In the genomic region with DNA sequence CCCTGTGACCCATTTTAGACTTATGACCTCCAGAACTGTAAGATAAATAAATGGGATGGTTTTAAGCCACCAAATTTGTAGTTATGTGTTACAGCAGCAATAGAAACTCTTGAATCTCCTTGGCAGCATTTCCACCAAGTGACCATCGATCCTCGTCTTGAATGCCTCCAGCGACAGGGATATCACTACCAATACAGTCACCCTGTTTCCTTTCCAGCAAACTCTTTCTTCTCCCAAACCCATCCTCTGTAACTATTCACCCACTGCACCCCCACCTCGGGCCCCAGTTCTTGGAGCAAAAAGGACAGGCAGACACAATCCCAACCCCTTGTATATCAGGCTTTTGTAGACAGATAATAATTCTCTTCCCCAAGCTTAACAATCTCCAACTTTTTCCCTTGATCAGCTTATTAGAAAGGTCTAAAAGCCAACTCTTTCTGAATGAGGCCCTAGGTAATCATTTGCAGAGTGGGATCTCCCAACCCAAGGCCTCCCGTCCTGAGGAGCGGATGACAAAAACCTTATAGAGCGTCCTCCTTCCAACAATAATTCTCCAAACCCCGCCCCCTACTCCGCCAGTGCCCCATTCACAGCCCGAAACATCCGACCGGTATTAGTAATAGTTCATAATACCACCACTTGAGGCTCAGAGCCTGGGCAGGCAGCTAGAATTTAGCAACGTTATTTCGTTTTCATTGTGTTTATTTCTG, we compare ENCODE assay signal across 8 cellular contexts. TPM values are rescaled to one million over a fixed set of nuclear protein-coding genes. Genes with fewer than 3 reads are reported as not detected.
DNase-seq lines count a peak whose midpoint lies in the region; ATAC-seq and TF ChIP-seq lines count a peak whose summit lies in the region.

No MANE protein-coding gene starts in this region.

- no peaks in the 10 kb centered on the region for H3K36me3 Mint-ChIP-seq in memory B cell
- no peaks in the 10 kb centered on the region for H3K36me3 Mint-ChIP-seq in type B pancreatic cell

- no peaks in the 10 kb centered on the region for H3K9me3 Mint-ChIP-seq in memory B cell
- no peaks in the 10 kb centered on the region for H3K9me3 Mint-ChIP-seq in type B pancreatic cell

- DNase-seq in AG20443 (ENCODE audit: low spot score) (peak; percentile 63), NCI-H69 (lab: John Stamatoyannopoulos, UW) (peak; percentile 65), caudate nucleus (lab: John Stamatoyannopoulos, UW) (peak in 3 of 61 donors; percentile 62 to 79 (median 63)), memory B cell (ENCODE audit: low spot score in 2 of 2) (no peak), type B pancreatic cell (ENCODE audit: extremely low spot score, unreplicated experiment) (no peak), inferior parietal cortex (ENCODE audit: extremely low spot score) (no peak)

- H3K27ac Mint-ChIP-seq in memory B cell, result no peak overlapping the region
- no peak overlapping the region for H3K27ac Mint-ChIP-seq in type B pancreatic cell

- H3K27ac ChIP-seq in caudate nucleus (ENCODE audit: low read depth, low read length), result peak overlapping the region; percentile 91

- peak; percentile 71 for TF ChIP-seq CTCF in type B pancreatic cell (conservative IDR thresholded peaks at IDR 0.05)

- H3K27me3 Mint-ChIP-seq in memory B cell, result no peaks in the 10 kb centered on the region
- no peaks in the 10 kb centered on the region for H3K27me3 Mint-ChIP-seq in type B pancreatic cell

- H3K4me3 Mint-ChIP-seq in memory B cell (no peak overlapping the region), type B pancreatic cell (no peak overlapping the region)

- H3K4me1 Mint-ChIP-seq in memory B cell (peaks cover 14% of the 10 kb centered on the region), type B pancreatic cell (ENCODE audit: unreplicated experiment) (no peaks in the 10 kb centered on the region)

- ATAC-seq in GM18517 (IDR thresholded peaks at IDR 0.05; ENCODE audit: unreplicated experiment) (peak; percentile 23), HG02973 (IDR thresholded peaks at IDR 0.05; ENCODE audit: unreplicated experiment) (peak; percentile 19), memory B cell (ENCODE audit: low read depth) (peak; percentile 37)

RNA-seq across cellular contexts. Expression of a gene that starts 14.7 kb away (rescaled TPM):
- 4.9 and 5.1 TPM in 2 replicates for total RNA-seq in type B pancreatic cell (ENCODE audit: low replicate concordance)

RNA-seq across cellular contexts. Expression of a gene that starts 54.1 kb away (rescaled TPM):
- 37.7 and 49.4 TPM in 2 replicates for total RNA-seq in type B pancreatic cell (ENCODE audit: low replicate concordance)

RNA-seq across cellular contexts. Expression of a gene that starts 59.4 kb away (rescaled TPM):
- total RNA-seq in type B pancreatic cell (ENCODE audit: low replicate concordance), result 0.17 TPM in 1 of 2 replicates, not detected in the other

Comparison
In these comparisons a context has a peak if more than half of its experiments do, and no peak if none do; other contexts are left out.
1. DNase-seq: peak in AG20443 (single experiment) and NCI-H69 (single experiment); none in memory B cell (0 of 2), type B pancreatic cell (single experiment) and inferior parietal cortex (single experiment).
2. Peak in every context shown above with its lines, with median percentiles within 50 percentile points of each other: ATAC-seq.